12 cellular contexts compared by ENCODE assay signal in the genomic region with DNA sequence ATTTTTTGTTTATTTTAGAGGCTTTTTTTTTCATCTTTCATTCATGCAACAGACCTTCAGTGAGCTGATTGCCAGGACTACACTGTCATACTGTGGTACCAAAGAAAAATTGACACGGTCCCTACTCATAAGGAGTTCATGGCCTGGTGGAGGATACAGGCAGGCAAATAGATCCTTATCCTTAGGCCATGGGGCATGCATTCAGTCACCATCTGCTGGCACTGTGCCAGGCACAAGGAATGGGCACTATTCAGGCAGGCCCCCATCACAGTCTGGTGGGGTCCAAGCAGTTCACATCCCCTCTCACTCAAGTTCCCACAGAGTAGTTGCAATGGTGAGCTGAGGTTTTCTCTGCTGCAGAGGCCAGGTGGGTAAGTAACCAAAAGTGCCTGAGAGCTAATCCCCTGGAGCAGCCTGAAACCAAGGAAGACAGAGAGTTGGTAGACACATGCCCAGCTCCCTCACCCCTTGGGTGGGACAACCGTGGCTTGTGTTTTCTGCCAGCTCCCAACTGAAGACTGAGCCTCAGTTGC. TPM values are rescaled to one million over a fixed set of nuclear protein-coding genes. Genes with fewer than 3 reads are reported as not detected.
A peak's percentile ranks its signal among the peaks of the same experiment; 100 is the strongest.
DNase-seq lines count a peak whose midpoint lies in the region; ATAC-seq and TF ChIP-seq lines count a peak whose summit lies in the region.
"Had no signal": no experiment of that assay in that cellular context is flagged by ENCODE, and none has a peak within 500 bp of the region (broad histone marks: within the 10 kb centered on the region; RNA-seq: fewer than 3 reads in every experiment).

No MANE protein-coding gene starts in this region.

- peak; percentile 25 for DNase-seq in activated CD4-positive, alpha-beta T cell treated with anti-CD3 and anti-CD28 coated beads for 36 hours
- no peak for DNase-seq in activated CD4-positive, alpha-beta T cell treated with anti-CD3 and anti-CD28 coated beads, Interleukin-2, amount 50 U/mL, for 4 hours
- peak; percentile 40 for DNase-seq in activated CD4-positive, alpha-beta memory T cell treated with anti-CD3 and anti-CD28 coated beads for 36 hours
- DNase-seq in right lobe of liver = no peak
- no peak for DNase-seq in AML-193 (lab: John Stamatoyannopoulos, UW)
- DNase-seq: caudate nucleus, NCI-H1436 treated with DMSO at 0.1 percent for 48 hours, NCI-H446 treated with DMSO at 0.1 percent for 48 hours had no signal

- H3K27me3 ChIP-seq in right lobe of liver = no peaks in the 10 kb centered on the region
- H3K27me3 ChIP-seq: suprapubic skin had no signal

- peak overlapping the region; percentile 100 for H3K27ac Mint-ChIP-seq in activated CD4-positive, alpha-beta T cell treated with anti-CD3 and anti-CD28 coated beads for 36 hours
- H3K27ac Mint-ChIP-seq in activated CD4-positive, alpha-beta memory T cell treated with anti-CD3 and anti-CD28 coated beads for 36 hours = peak overlapping the region; percentile 98

- WGBS in right lobe of liver (ENCODE audit: insufficient coverage, low coverage, low lambda C conversion rate, missing lambda C conversion rate) = 0% methylated on average over 1 of the region's 2 CpGs

- H3K27ac ChIP-seq in right lobe of liver = no peak overlapping the region
- H3K27ac ChIP-seq: suprapubic skin had no signal

- intact Hi-C loops in activated CD4-positive, alpha-beta T cell treated with anti-CD3 and anti-CD28 coated beads for 36 hours (cut with DNase I, micrococcal nuclease) = no loop called here
- intact Hi-C loops in activated CD4-positive, alpha-beta memory T cell treated with anti-CD3 and anti-CD28 coated beads for 36 hours (cut with micrococcal nuclease) = no loop called here
- intact Hi-C loops in right lobe of liver (cut with DNase I) = no loop called here

- H3K4me3 ChIP-seq in right lobe of liver = no peak overlapping the region
- H3K4me3 ChIP-seq: suprapubic skin had no signal

- H3K4me1 ChIP-seq in right lobe of liver = peaks cover 0 to 57% (median 17%) of the 10 kb centered on the region in 4 donors

- H3K9me3 Mint-ChIP-seq in activated CD4-positive, alpha-beta T cell treated with anti-CD3 and anti-CD28 coated beads for 36 hours (ENCODE audit: low read depth) = no peaks in the 10 kb centered on the region
- H3K9me3 Mint-ChIP-seq in activated CD4-positive, alpha-beta memory T cell treated with anti-CD3 and anti-CD28 coated beads for 36 hours = no peaks in the 10 kb centered on the region
- H3K9me3 Mint-ChIP-seq: CD14-positive monocyte had no signal

- TF ChIP-seq CTCF in right lobe of liver (IDR thresholded peaks at IDR 0.05) = no peak

- no peaks in the 10 kb centered on the region for H3K9me3 ChIP-seq in right lobe of liver
- H3K9me3 ChIP-seq: suprapubic skin had no signal

- peaks cover 77% of the 10 kb centered on the region for H3K4me1 Mint-ChIP-seq in activated CD4-positive, alpha-beta T cell treated with anti-CD3 and anti-CD28 coated beads for 36 hours
- H3K4me1 Mint-ChIP-seq in activated CD4-positive, alpha-beta memory T cell treated with anti-CD3 and anti-CD28 coated beads for 36 hours (ENCODE audit: low read depth) = peaks cover 78% of the 10 kb centered on the region

- H3K27me3 Mint-ChIP-seq in activated CD4-positive, alpha-beta T cell treated with anti-CD3 and anti-CD28 coated beads for 36 hours = no peaks in the 10 kb centered on the region
- no peaks in the 10 kb centered on the region for H3K27me3 Mint-ChIP-seq in activated CD4-positive, alpha-beta memory T cell treated with anti-CD3 and anti-CD28 coated beads for 36 hours

- H3K4me3 Mint-ChIP-seq in activated CD4-positive, alpha-beta T cell treated with anti-CD3 and anti-CD28 coated beads for 36 hours = no peak overlapping the region
- H3K4me3 Mint-ChIP-seq in activated CD4-positive, alpha-beta memory T cell treated with anti-CD3 and anti-CD28 coated beads for 36 hours = no peak overlapping the region
- H3K4me3 Mint-ChIP-seq: CD14-positive monocyte had no signal

- no peaks in the 10 kb centered on the region for H3K36me3 ChIP-seq in right lobe of liver
- H3K36me3 ChIP-seq: suprapubic skin had no signal

- POLR2A ChIA-PET in activated CD4-positive, alpha-beta T cell treated with anti-CD3 and anti-CD28 coated beads for 36 hours (lab: Charles Lee) = interaction anchor here (9.2 kb wide), 1 partner anchor 16 kb away, joined by 228 read pairs; the partner anchor contains the start of gene CISH
- POLR2A ChIA-PET in activated CD4-positive, alpha-beta memory T cell treated with anti-CD3 and anti-CD28 coated beads for 36 hours (lab: Charles Lee) = interaction anchor here (11.1 kb wide), 2 partner anchors 14 to 21 kb away, joined by 510 to 859 read pairs; partner anchors contain the start of genes C3orf18, CISH, HEMK1 and MAPKAPK3

- ATAC-seq in activated CD4-positive, alpha-beta T cell treated with anti-CD3 and anti-CD28 coated beads for 36 hours = no peak
- peak in 3 of 4 donors; percentile 2 to 15 (median 8) for ATAC-seq in right lobe of liver
- no peak for ATAC-seq in GM18907 (IDR thresholded peaks at IDR 0.05; ENCODE audit: unreplicated experiment)
- ATAC-seq: Right ventricle myocardium inferior had no signal

- TF ChIP-seq POLR2A in right lobe of liver (IDR thresholded peaks at IDR 0.05) = no peak

- CTCF ChIA-PET in activated CD4-positive, alpha-beta T cell treated with anti-CD3 and anti-CD28 coated beads for 36 hours (lab: Charles Lee) = interaction anchor here (1.5 to 10.4 kb wide), 2 partner anchors 14 to 22 kb away, joined by 4 to 339 read pairs; partner anchors contain the start of genes CISH and MAPKAPK3
- CTCF ChIA-PET in activated CD4-positive, alpha-beta memory T cell treated with anti-CD3 and anti-CD28 coated beads for 36 hours (lab: Charles Lee) = interaction anchor here (0.7 to 10.3 kb wide), 4 partner anchors 19 to 791 kb away, joined by 3 to 299 read pairs (median 8); partner anchors contain the start of genes CISH, MANF and MAPKAPK3

- peaks cover 45% of the 10 kb centered on the region for H3K36me3 Mint-ChIP-seq in activated CD4-positive, alpha-beta T cell treated with anti-CD3 and anti-CD28 coated beads for 36 hours (ENCODE audit: low read depth)
- H3K36me3 Mint-ChIP-seq in activated CD4-positive, alpha-beta memory T cell treated with anti-CD3 and anti-CD28 coated beads for 36 hours = peaks cover 34% of the 10 kb centered on the region

RNA-seq across cellular contexts. Expression of gene CISH, which starts 17.3 kb away (rescaled TPM):
- 100 to 1,000 TPM; 265 to 269 TPM for total RNA-seq in activated CD4-positive, alpha-beta T cell treated with anti-CD3 and anti-CD28 coated beads for 36 hours
- 100 to 1,000 TPM; 319 TPM for total RNA-seq in activated CD4-positive, alpha-beta memory T cell treated with anti-CD3 and anti-CD28 coated beads for 36 hours
- 10 to 100 TPM in 4 of 6 experiments, 1 to 10 TPM in 2; 5.3 to 28.1 (median 17.8) TPM for total RNA-seq in right lobe of liver

RNA-seq across cellular contexts. Expression of gene MAPKAPK3, which starts 22.6 kb away (rescaled TPM):
- 100 to 1,000 TPM; 178 to 218 TPM for total RNA-seq in activated CD4-positive, alpha-beta T cell treated with anti-CD3 and anti-CD28 coated beads for 36 hours
- 100 to 1,000 TPM; 186 to 187 TPM for total RNA-seq in activated CD4-positive, alpha-beta memory T cell treated with anti-CD3 and anti-CD28 coated beads for 36 hours
- total RNA-seq in right lobe of liver = 10 to 100 TPM; 16.6 to 21.4 (median 18.6) TPM

RNA-seq across cellular contexts. Expression of gene HEMK1, which starts 25.0 kb away (rescaled TPM):
- total RNA-seq in activated CD4-positive, alpha-beta T cell treated with anti-CD3 and anti-CD28 coated beads for 36 hours = 10 to 100 TPM; 61.6 to 77.7 TPM
- 10 to 100 TPM; 78.7 to 82.6 TPM for total RNA-seq in activated CD4-positive, alpha-beta memory T cell treated with anti-CD3 and anti-CD28 coated beads for 36 hours
- 10 to 100 TPM; 10.5 to 19.4 (median 14.0) TPM for total RNA-seq in right lobe of liver

RNA-seq across cellular contexts. Expression of gene C3orf18, which starts 26.8 kb away (rescaled TPM):
- 10 to 100 TPM; 31.7 to 31.9 TPM for total RNA-seq in activated CD4-positive, alpha-beta T cell treated with anti-CD3 and anti-CD28 coated beads for 36 hours
- total RNA-seq in activated CD4-positive, alpha-beta memory T cell treated with anti-CD3 and anti-CD28 coated beads for 36 hours = 10 to 100 TPM; 16.7 to 17.0 TPM
- total RNA-seq in right lobe of liver = 1 to 10 TPM; 2.0 to 7.8 (median 2.8) TPM

Comparison
In these comparisons a context has a peak if more than half of its experiments do, and no peak if none do; other contexts are left out.
1. DNase-seq: peak in activated CD4-positive, alpha-beta T cell treated with anti-CD3 and anti-CD28 coated beads for 36 hours (single experiment) and activated CD4-positive, alpha-beta memory T cell treated with anti-CD3 and anti-CD28 coated beads for 36 hours (single experiment); none in activated CD4-positive, alpha-beta T cell treated with anti-CD3 and anti-CD28 coated beads, Interleukin-2, amount 50 U/mL, for 4 hours (0 of 2), right lobe of liver (0 of 3) and AML-193 (0 of 2).
2. ATAC-seq: peak in right lobe of liver (3 of 4); none in activated CD4-positive, alpha-beta T cell treated with anti-CD3 and anti-CD28 coated beads for 36 hours (single experiment) and GM18907 (single experiment).
3. RNA of gene CISH, which starts 17.3 kb away (total RNA-seq): 319 TPM in activated CD4-positive, alpha-beta memory T cell treated with anti-CD3 and anti-CD28 coated beads for 36 hours and 265 to 269 TPM in activated CD4-positive, alpha-beta T cell treated with anti-CD3 and anti-CD28 coated beads for 36 hours; 5.3 to 28.1 TPM in right lobe of liver; every median in the first group is over 4 times any median in the second.
4. RNA of gene MAPKAPK3, which starts 22.6 kb away (total RNA-seq): 178 to 218 TPM in activated CD4-positive, alpha-beta T cell treated with anti-CD3 and anti-CD28 coated beads for 36 hours and 186 to 187 TPM in activated CD4-positive, alpha-beta memory T cell treated with anti-CD3 and anti-CD28 coated beads for 36 hours; 16.6 to 21.4 TPM in right lobe of liver; every median in the first group is over 4 times any median in the second.